Comparison of ENCODE assay signal across 8 cellular contexts in genomic region chr2:190882831-190883582, GRCh38. TPM values are rescaled to one million over a fixed set of nuclear protein-coding genes. Genes with fewer than 3 reads are reported as not detected.
A peak's percentile ranks its signal among the peaks of the same experiment; 100 is the strongest.
DNase-seq lines count a peak whose midpoint lies in the region; ATAC-seq, FAIRE-seq and TF ChIP-seq lines count a peak whose summit lies in the region.

No MANE protein-coding gene starts in this region.

- in situ Hi-C loops in Panc1 (cut with HindIII; ENCODE audit: low pct_unique_long_range_greater_than_20kb, low sequenced_read_pairs) = no loop called here

- H3K9me3 ChIP-seq in Panc1 (ENCODE audit: control insufficient read depth, insufficient read depth, low read depth, low read length) (no peaks in the 10 kb centered on the region), prostate gland (no peaks in the 10 kb centered on the region)

- BruUV-seq in Panc1 (replicated peaks; lab: Mats Ljungman, UMichigan) = no TSS peak

- WGBS in prostate gland = 49% methylated on average over 4 of the region's 4 CpGs

- no peak for TF ChIP-seq CTCF in Panc1 (IDR thresholded peaks at IDR 0.05)
- TF ChIP-seq CTCF in epithelial cell of esophagus (IDR thresholded peaks at IDR 0.05; ENCODE audit: insufficient read depth, low read depth, low read length, missing control alignments) = no peak
- no peak for TF ChIP-seq CTCF in prostate gland (IDR thresholded peaks at IDR 0.05)

- peaks cover 27% of the 10 kb centered on the region for H3K4me1 ChIP-seq in Panc1 (ENCODE audit: control insufficient read depth, insufficient read depth, low read length)
- H3K4me1 ChIP-seq in prostate gland (replicated peaks) = peaks cover 3% of the 10 kb centered on the region

- peaks cover 5% of the 10 kb centered on the region for H3K36me3 ChIP-seq in Panc1 (ENCODE audit: control insufficient read depth, insufficient read depth, low read length)
- H3K36me3 ChIP-seq in prostate gland = no peaks in the 10 kb centered on the region

- H3K27me3 ChIP-seq in Panc1 (ENCODE audit: control insufficient read depth, insufficient read depth, low read length) (no peaks in the 10 kb centered on the region), prostate gland (replicated peaks; ENCODE audit: insufficient read depth) (no peaks in the 10 kb centered on the region)

- FAIRE-seq in H54 (lab: Jason Lieb, UNC) = peak; percentile 80

- DNase-seq in H54 (ENCODE audit: insufficient read length, low spot score) (no peak), Panc1 (ENCODE audit: low read depth, low spot score) (no peak), epithelial cell of esophagus (ENCODE audit: low read depth) (no peak), prostate gland (ENCODE audit: low spot score) (no peak), germinal center (ENCODE audit: low spot score) (no peak), epidermal melanocyte (ENCODE audit: insufficient read length, low spot score) (no peak)

- POLR2A ChIA-PET in Panc1 (lab: Charles Lee) = no interaction called here

- intact Hi-C loops in Panc1 (cut with micrococcal nuclease; ENCODE audit: unreplicated experiment) = no loop called here
- intact Hi-C loops in prostate gland (cut with DNase I) = loop anchor here (5.0 kb wide), 1 partner anchor 129 kb away; the partner anchor contains the start of gene STAT1

- ATAC-seq in Panc1 = no peak
- no peak for ATAC-seq in HG02885 (IDR thresholded peaks at IDR 0.05; ENCODE audit: poor library complexity, unreplicated experiment)
- ATAC-seq in GM21390 (IDR thresholded peaks at IDR 0.05; ENCODE audit: unreplicated experiment) = no peak

- H3K4me3 ChIP-seq in Panc1 (ENCODE audit: low read depth in 2 of 2, low read length in 2 of 2) (peak overlapping the region; percentile 89 to 92), epithelial cell of esophagus (ENCODE audit: low read length) (peak overlapping the region; percentile 72), prostate gland (peak overlapping the region in 1 of 2 donors; percentile 94)

- no peak for TF ChIP-seq POLR2A in H54 (IDR thresholded peaks at IDR 0.05; ENCODE audit: low read depth, low read length)
- TF ChIP-seq POLR2A in prostate gland (IDR thresholded peaks at IDR 0.05) = no peak

- H3K27ac ChIP-seq in Panc1 (ENCODE audit: low read length) (peak overlapping the region; percentile 88), prostate gland (peak overlapping the region; percentile 92 to 93)

- CTCF ChIA-PET in Panc1 (lab: Charles Lee) = no interaction called here

RNA-seq across cellular contexts. Expression of gene GLS, which starts 2.4 kb away (rescaled TPM):
- total RNA-seq in Panc1 (2021; ENCODE audit: unreplicated experiment) (93.9 TPM), prostate gland (10 to 100 TPM; 30.6 to 74.9 TPM)
- 28.6 TPM for polyA plus RNA-seq in Panc1 (2012; ENCODE audit: insufficient read length)
